In genomic region chr2:95551055-95551568, GRCh38 we compare ENCODE assay signal across 33 cellular contexts. TPM values are rescaled to one million over a fixed set of nuclear protein-coding genes. Genes with fewer than 3 reads are reported as not detected.
"Had no signal": no experiment of that assay in that cellular context is flagged by ENCODE, and none has a peak within 500 bp of the region (broad histone marks: within the 10 kb centered on the region; RNA-seq: fewer than 3 reads in every experiment).

No MANE protein-coding gene starts in this region.

- H3K79me2 ChIP-seq: hepatocyte, parathyroid adenoma had no signal

- H3K27ac ChIP-seq: body of pancreas, cardiac muscle cell, colonic mucosa, dorsolateral prefrontal cortex, gastrocnemius medialis, hepatocyte, left ventricle myocardium inferior, neural progenitor cell, parathyroid adenoma, psoas muscle, tibial nerve had no signal

- H3K4me1 ChIP-seq: body of pancreas, colonic mucosa, gastrocnemius medialis, neural progenitor cell, parathyroid adenoma, psoas muscle, tibial nerve had no signal

- H3K36me3 ChIP-seq: cardiac muscle cell, colonic mucosa, gastrocnemius medialis, left ventricle myocardium inferior, neural progenitor cell, tibial nerve had no signal

- H3K4me3 ChIP-seq: body of pancreas, cardiac muscle cell, colonic mucosa, dorsolateral prefrontal cortex, gastrocnemius medialis, hepatocyte, left ventricle myocardium inferior, lung, neural progenitor cell, psoas muscle, smooth muscle cell, tibial nerve had no signal

- DNase-seq: activated naive CD4-positive, alpha-beta T cell; activated T-cell treated with anti-CD3 and anti-CD28 coated beads for 4 hours; activated T-cell treated with anti-CD3 and anti-CD28 coated beads, Interleukin-2, amount 50 U/mL, for 72 hours; aorta; body of pancreas; cerebellar nuclear complex; colonic mucosa; dorsolateral prefrontal cortex; effector memory CD4-positive, alpha-beta T cell; gastrocnemius medialis; glutamatergic neuron; islet precursor cell; left ventricle myocardium inferior; mesendoderm; natural killer cell; occipital lobe; psoas muscle; stimulated activated CD4-positive, alpha-beta T cell treated with anti-CD3 and anti-CD28 coated beads, Interleukin-15, amount 100 ng/mL, for 24 hours; stimulated activated CD4-positive, alpha-beta T cell treated with anti-CD3 and anti-CD28 coated beads, Interleukin-2, amount 100 ng/mL, for 24 hours; stimulated activated naive CD4-positive, alpha-beta T cell had no signal

- ATAC-seq: activated naive CD4-positive, alpha-beta T cell treated with anti-CD3 and anti-CD28 coated beads, Interleukin-2, amount 50 U/mL, for 72 hours; activated T-cell treated with anti-CD3 and anti-CD28 coated beads, Interleukin-2, amount 50 U/mL, for 72 hours; body of pancreas; gastrocnemius medialis; natural killer cell; psoas muscle; WTC11 had no signal

- H3K4me2 ChIP-seq: hepatocyte, neural progenitor cell, smooth muscle cell had no signal

- H3K9ac ChIP-seq: neural progenitor cell, parathyroid adenoma had no signal

- H3K9me3 ChIP-seq: body of pancreas, colonic mucosa, gastrocnemius medialis, left ventricle myocardium inferior, psoas muscle, tibial nerve had no signal

- H2AFZ ChIP-seq: hepatocyte, neural progenitor cell, parathyroid adenoma had no signal

- H3K27me3 ChIP-seq: body of pancreas, cardiac muscle cell, colonic mucosa, dorsolateral prefrontal cortex, gastrocnemius medialis, hepatocyte, neural progenitor cell, tibial nerve had no signal

RNA-seq across cellular contexts. Expression of gene TRIM43, which starts 40.7 kb away (rescaled TPM):
- total RNA-seq: activated naive CD4-positive, alpha-beta T cell treated with anti-CD3 and anti-CD28 coated beads, Interleukin-2, amount 50 U/mL, for 72 hours; activated T-cell treated with anti-CD3 and anti-CD28 coated beads, Interleukin-2, amount 50 U/mL, for 72 hours; aorta; body of pancreas; cardiac muscle cell; colonic mucosa; dorsolateral prefrontal cortex; gastrocnemius medialis; hepatocyte; left ventricle myocardium inferior; lung; mononuclear cell; natural killer cell; occipital lobe; psoas muscle; smooth muscle cell; temporal lobe; tibial nerve; ureter; WTC11 had no signal
- polyA plus RNA-seq: adipose tissue, aorta, cardiac muscle cell, hepatocyte, lung, psoas muscle, smooth muscle cell had no signal
